ENCODE assay signal across 8 cellular contexts in genomic region chr5:177537389-177538361, GRCh38. TPM values are rescaled to one million over a fixed set of nuclear protein-coding genes. Genes with fewer than 3 reads are reported as not detected.
DNase-seq lines count a peak whose midpoint lies in the region; TF ChIP-seq lines count a peak whose summit lies in the region.

No MANE protein-coding gene starts in this region.

- H3K4me3 ChIP-seq in fibroblast of villous mesenchyme (ENCODE audit: low read depth, low read length): no peak overlapping the region

- DNase-seq in COLO668 (lab: John Stamatoyannopoulos, UW; ENCODE audit: unreplicated experiment): peak; percentile 5
- DNase-seq in T1000 (lab: John Stamatoyannopoulos, UW): peak; percentile 85
- peak; percentile 89 for DNase-seq in fibroblast of villous mesenchyme (ENCODE audit: low read depth)
- peak; percentile 56 for DNase-seq in renal cortical epithelial cell (ENCODE audit: low read depth)
- no peak for DNase-seq in activated CD4-positive, CD25-positive, alpha-beta regulatory T cell (lab: John Stamatoyannopoulos, UW)
- DNase-seq in NCI-H510A treated with DMSO at 0.1 percent for 48 hours (lab: John Stamatoyannopoulos, UW): no peak
- no peak for DNase-seq in NCI-H82 treated with DMSO at 0.1 percent for 48 hours (lab: John Stamatoyannopoulos, UW; ENCODE audit: unreplicated experiment)
- DNase-seq in NCI-H1436 (lab: John Stamatoyannopoulos, UW): no peak

- no peak for TF ChIP-seq CTCF in fibroblast of villous mesenchyme (IDR thresholded peaks at IDR 0.05; ENCODE audit: insufficient read depth, low read depth, low read length)

RNA-seq across cellular contexts. Expression of gene FAM193B, which starts 16.7 kb away (rescaled TPM):
- total RNA-seq in fibroblast of villous mesenchyme (26.3 and 29.6 TPM in 2 replicates), renal cortical epithelial cell (7.3 and 25.4 TPM in 2 replicates)

RNA-seq across cellular contexts. Expression of gene DDX41, which starts 20.9 kb away (rescaled TPM):
- total RNA-seq in fibroblast of villous mesenchyme (56.0 and 56.1 TPM in 2 replicates), renal cortical epithelial cell (74.0 and 141 TPM in 2 replicates)

RNA-seq across cellular contexts. Expression of gene DOK3, which starts 28.0 kb away (rescaled TPM):
- total RNA-seq in fibroblast of villous mesenchyme: 2.6 TPM in 2 replicates
- 0.17 and 13.6 TPM in 2 replicates for total RNA-seq in renal cortical epithelial cell

RNA-seq across cellular contexts. Expression of gene PDLIM7, which starts 40.3 kb away (rescaled TPM):
- 283 and 383 TPM in 2 replicates for total RNA-seq in fibroblast of villous mesenchyme
- 103 and 161 TPM in 2 replicates for total RNA-seq in renal cortical epithelial cell

RNA-seq across cellular contexts. Expression of gene TMED9, which starts 54.3 kb away (rescaled TPM):
- 113 and 130 TPM in 2 replicates for total RNA-seq in fibroblast of villous mesenchyme
- total RNA-seq in renal cortical epithelial cell: 168 and 181 TPM in 2 replicates

Comparison
In these comparisons a context has a peak if more than half of its experiments do, and no peak if none do; other contexts are left out.
1. DNase-seq: peak in COLO668 (single experiment), T1000 (single experiment), fibroblast of villous mesenchyme (single experiment) and renal cortical epithelial cell (single experiment); none in activated CD4-positive, CD25-positive, alpha-beta regulatory T cell (0 of 4), NCI-H510A treated with DMSO at 0.1 percent for 48 hours (single experiment), NCI-H82 treated with DMSO at 0.1 percent for 48 hours (single experiment) and NCI-H1436 (single experiment).